28 cellular contexts compared by ENCODE assay signal in genomic region chr7:110131344-110131743, GRCh38.
"Had no signal": no experiment of that assay in that cellular context is flagged by ENCODE, and none has a peak within 500 bp of the region (broad histone marks: within the 10 kb centered on the region; RNA-seq: fewer than 3 reads in every experiment).

No MANE protein-coding gene starts in this region.

- FAIRE-seq: colon, endometrium, endothelial cell of umbilical vein, frontal cortex had no signal

- DNase-seq: colonic mucosa; cortex of kidney; dermis blood vessel endothelial cell; dorsolateral prefrontal cortex; effector CD4-positive, alpha-beta T cell; effector CD8-positive, alpha-beta T cell; effector memory CD4-positive, alpha-beta T cell; effector memory CD8-positive, alpha-beta T cell; endodermal cell; erythroblast; esophagus squamous epithelium; foreskin keratinocyte; foreskin melanocyte; gastrocnemius medialis; glutamatergic neuron; head of caudate nucleus; heart left ventricle; heart right ventricle had no signal

- H3K4me2 ChIP-seq: hepatocyte had no signal

- H3K9me3 ChIP-seq: colonic mucosa, esophagus muscularis mucosa, esophagus squamous epithelium, gastrocnemius medialis, gastroesophageal sphincter had no signal

- H3K79me2 ChIP-seq: hepatocyte had no signal

- H3K27me3 ChIP-seq: colonic mucosa, dorsolateral prefrontal cortex, esophagus muscularis mucosa, esophagus squamous epithelium, foreskin keratinocyte, gastrocnemius medialis, gastroesophageal sphincter, heart left ventricle, heart right ventricle, hepatocyte had no signal

- H3K4me3 ChIP-seq: colonic mucosa, coronary artery, dorsolateral prefrontal cortex, esophagus muscularis mucosa, esophagus squamous epithelium, gastrocnemius medialis, gastroesophageal sphincter, heart left ventricle, heart right ventricle, hepatocyte had no signal

- H3K27ac ChIP-seq: colonic mucosa, coronary artery, dorsolateral prefrontal cortex, epithelial cell of prostate, esophagus muscularis mucosa, esophagus squamous epithelium, foreskin keratinocyte, gastrocnemius medialis, gastroesophageal sphincter, heart left ventricle, heart right ventricle, hepatocyte had no signal

- H2AFZ ChIP-seq: hepatocyte had no signal

- ATAC-seq: effector memory CD8-positive, alpha-beta T cell; esophagus mucosa; foreskin keratinocyte; gastrocnemius medialis; gastroesophageal sphincter; heart left ventricle; heart right ventricle had no signal

- H3K4me1 ChIP-seq: colonic mucosa, esophagus muscularis mucosa, esophagus squamous epithelium, foreskin keratinocyte, gastrocnemius medialis, gastroesophageal sphincter, heart left ventricle, heart right ventricle had no signal

- H3K36me3 ChIP-seq: colonic mucosa, esophagus muscularis mucosa, esophagus squamous epithelium, gastrocnemius medialis, gastroesophageal sphincter, heart left ventricle, heart right ventricle had no signal
